In the genomic region with DNA sequence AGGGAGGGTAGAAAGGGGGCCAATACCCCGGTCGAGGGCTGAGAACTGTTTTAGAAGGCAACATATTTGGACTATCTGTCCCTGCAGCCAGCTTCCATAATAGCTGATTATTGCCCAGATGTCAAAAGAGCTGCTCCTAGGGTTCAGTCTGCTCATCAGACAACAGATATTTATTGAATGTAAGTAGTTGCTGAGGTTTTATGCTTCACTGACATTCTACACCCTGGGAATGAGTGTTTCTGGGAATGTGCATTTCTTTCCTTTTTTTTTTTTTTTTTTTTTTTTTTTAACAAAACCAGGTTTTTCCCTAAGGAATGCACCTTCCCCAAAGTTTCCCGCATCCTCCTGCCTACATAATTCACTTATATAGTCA, we compare ENCODE assay signal across 1 cellular context. TPM values are rescaled to one million over a fixed set of nuclear protein-coding genes. Genes with fewer than 3 reads are reported as not detected.
"Had no signal": no experiment of that assay in that cellular context is flagged by ENCODE, and none has a peak within 500 bp of the region (broad histone marks: within the 10 kb centered on the region; RNA-seq: fewer than 3 reads in every experiment).

No MANE protein-coding gene starts in this region.

RNA-seq across cellular contexts. Expression of a gene that starts 33.8 kb away (rescaled TPM):
- total RNA-seq: pulmonary artery endothelial cell had no signal
